7 cellular contexts compared by ENCODE assay signal in the genomic region with DNA sequence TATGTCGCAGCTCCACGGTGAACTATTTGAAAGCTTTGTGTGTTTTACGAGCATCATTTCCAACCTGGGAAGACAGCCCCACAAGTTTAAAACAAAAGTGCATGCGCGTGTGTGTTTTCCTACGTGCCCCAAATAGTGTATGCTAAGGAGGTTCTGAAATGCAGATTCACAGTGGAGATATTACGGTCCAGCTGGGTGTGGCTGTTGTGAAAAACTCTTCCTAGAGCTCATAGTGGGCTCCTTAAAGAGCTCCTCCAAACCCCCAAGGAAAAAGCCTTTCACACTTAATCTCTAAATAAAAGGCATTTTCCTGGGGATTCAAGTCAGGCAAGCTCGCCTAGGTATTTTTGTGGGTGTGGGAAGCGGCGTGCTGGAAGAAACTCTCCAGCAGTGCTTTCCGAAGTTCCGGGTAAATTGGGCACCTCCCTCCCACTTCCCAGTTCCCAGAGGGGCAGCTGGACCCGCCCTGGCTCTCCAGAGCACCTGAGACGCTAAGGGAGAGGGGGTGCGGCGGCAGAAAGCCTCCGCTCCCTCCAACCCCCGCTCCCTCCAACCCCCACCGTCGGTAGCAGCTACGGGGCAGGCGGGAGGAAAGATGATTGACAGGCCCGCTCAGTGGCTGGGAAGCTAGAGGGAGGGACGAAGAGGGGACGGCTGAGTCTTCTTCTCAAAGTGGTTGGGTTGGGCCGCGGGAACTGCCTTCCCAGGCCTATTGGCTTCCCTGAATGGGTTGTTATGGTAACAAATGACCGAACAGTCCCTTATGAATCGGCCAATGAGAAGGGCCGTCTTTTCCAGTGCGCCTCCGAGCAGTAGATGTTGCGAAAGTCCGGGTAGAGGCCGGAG. TPM values are rescaled to one million over a fixed set of nuclear protein-coding genes. Genes with fewer than 3 reads are reported as not detected.
DNase-seq lines count a peak whose midpoint lies in the region; ATAC-seq lines count a peak whose summit lies in the region.

No MANE protein-coding gene starts in this region.

- H3K4me1 Mint-ChIP-seq in T-helper 1 cell treated with Interleukin-12 subunit alpha and Interleukin-12 subunit beta and Interleukin-4 antibody, amounts not matched to agents 30 μg/mL and 1 μg/mL, for 36 hours (ENCODE audit: low read depth), result peaks cover 23% of the 10 kb centered on the region

- no peaks in the 10 kb centered on the region for H3K9me3 Mint-ChIP-seq in T-helper 1 cell treated with Interleukin-12 subunit alpha and Interleukin-12 subunit beta and Interleukin-4 antibody, amounts not matched to agents 30 μg/mL and 1 μg/mL, for 36 hours

- H3K27ac Mint-ChIP-seq in T-helper 1 cell treated with Interleukin-12 subunit alpha and Interleukin-12 subunit beta and Interleukin-4 antibody, amounts not matched to agents 30 μg/mL and 1 μg/mL, for 36 hours, result peak overlapping the region; percentile 94

- H3K27me3 Mint-ChIP-seq in T-helper 1 cell treated with Interleukin-12 subunit alpha and Interleukin-12 subunit beta and Interleukin-4 antibody, amounts not matched to agents 30 μg/mL and 1 μg/mL, for 36 hours (ENCODE audit: low read depth), result no peaks in the 10 kb centered on the region

- peak overlapping the region; percentile 99 for H3K4me3 Mint-ChIP-seq in T-helper 1 cell treated with Interleukin-12 subunit alpha and Interleukin-12 subunit beta and Interleukin-4 antibody, amounts not matched to agents 30 μg/mL and 1 μg/mL, for 36 hours

- DNase-seq in NCI-H1694 (lab: John Stamatoyannopoulos, UW) (peak; percentile 99), astrocyte of the hippocampus (ENCODE audit: low read depth, low spot score) (peak; percentile 100), hepatic stellate cell (ENCODE audit: low spot score) (peak; percentile 97), pulmonary artery endothelial cell (ENCODE audit: low read depth, low spot score) (peak; percentile 99)

- ATAC-seq in GM18499 (IDR thresholded peaks at IDR 0.05; ENCODE audit: insufficient read depth, unreplicated experiment) (peak; percentile 95), HG02885 (IDR thresholded peaks at IDR 0.05; ENCODE audit: poor library complexity, unreplicated experiment) (peak; percentile 93)

- H3K36me3 Mint-ChIP-seq in T-helper 1 cell treated with Interleukin-12 subunit alpha and Interleukin-12 subunit beta and Interleukin-4 antibody, amounts not matched to agents 30 μg/mL and 1 μg/mL, for 36 hours (ENCODE audit: low read depth), result peaks cover 34% of the 10 kb centered on the region

RNA-seq across cellular contexts. Expression of a gene that starts 0.6 kb away (rescaled TPM):
- 29.1 and 45.6 TPM in 2 replicates for total RNA-seq in pulmonary artery endothelial cell

RNA-seq across cellular contexts. Expression of a gene that starts 37.1 kb away (rescaled TPM):
- 6.7 and 8.7 TPM in 2 replicates for total RNA-seq in pulmonary artery endothelial cell

Comparison
In these comparisons a context has a peak if more than half of its experiments do, and no peak if none do; other contexts are left out.
1. Peak in every context shown above with its lines: DNase-seq and ATAC-seq.